In genomic region chr22:41285441-41285819, GRCh38 we compare ENCODE assay signal across 8 cellular contexts. TPM values are rescaled to one million over a fixed set of nuclear protein-coding genes. Genes with fewer than 3 reads are reported as not detected.
DNase-seq lines count a peak whose midpoint lies in the region; ATAC-seq and TF ChIP-seq lines count a peak whose summit lies in the region.

No MANE protein-coding gene starts in this region.

- H3K27ac Mint-ChIP-seq in activated T-helper 1 cell treated with anti-CD3 and anti-CD28 coated beads, Interleukin-12 subunit alpha, Interleukin-12 subunit beta, Interleukin-2, Interleukin-4 antibody, amounts not matched to agents 30 ng/mL and 10 ng/mL and 1 ng/mL, durations not matched to agents 14 hours and 24 hours and 36 hours = peak overlapping the region; percentile 97
- H3K27ac Mint-ChIP-seq in nephron progenitor cell = peak overlapping the region; percentile 55

- H3F3A ChIP-seq in PC-9 (ENCODE audit: insufficient read depth, low read depth) = peaks cover 82% of the 10 kb centered on the region

- H4K20me1 ChIP-seq in PC-9 (ENCODE audit: insufficient read depth) = peaks cover 36% of the 10 kb centered on the region

- peak overlapping the region; percentile 98 for H3K4me2 ChIP-seq in PC-9

- POLR2A ChIA-PET in PC-9 (lab: Charles Lee; ENCODE audit: unreplicated experiment) = interaction anchor here (1.0 to 1.2 kb wide), 2 partner anchors 16 to 97 kb away, joined by 7 to 8 read pairs; partner anchors contain the start of genes TEF and ZC3H7B

- peak overlapping the region; percentile 86 for H2AFZ ChIP-seq in PC-9

- TF ChIP-seq CTCF in GM13977 (IDR thresholded peaks at IDR 0.05; ENCODE audit: extremely low read depth, insufficient read depth, missing control alignments) (peak; percentile 7), PC-9 (conservative IDR thresholded peaks at IDR 0.05) (no peak), nephron progenitor cell (IDR thresholded peaks at IDR 0.05) (no peak)

- intact Hi-C loops in PC-9 (cut with micrococcal nuclease; ENCODE audit: unreplicated experiment) = loop anchor here (1.0 to 5.0 kb wide), 3 partner anchors 82 to 161 kb away; partner anchors contain the start of genes TEF and TOB2
- intact Hi-C loops in activated T-helper 1 cell treated with anti-CD3 and anti-CD28 coated beads, Interleukin-12 subunit alpha, Interleukin-12 subunit beta, Interleukin-2, Interleukin-4 antibody, amounts not matched to agents 30 ng/mL and 10 ng/mL and 1 ng/mL, durations not matched to agents 14 hours and 24 hours and 36 hours (cut with micrococcal nuclease) = loop anchor here (1.0 to 2.0 kb wide), 2 partner anchors 89 to 304 kb away; partner anchors contain the start of gene PMM1

- H3K9me2 ChIP-seq in PC-9 (ENCODE audit: insufficient read depth) = no peaks in the 10 kb centered on the region

- BruUV-seq in PC-9 (replicated peaks; lab: Mats Ljungman, UMichigan) = no TSS peak

- no peaks in the 10 kb centered on the region for H3K9me3 ChIP-seq in PC-9 (ENCODE audit: insufficient read depth, low read depth)

- in situ Hi-C loops in GM13977 (cut with MboI; ENCODE audit: low pct_unique_long_range_greater_than_20kb, low sequenced_read_pairs, unreplicated experiment) = no loop called here

- peaks cover 28% of the 10 kb centered on the region for H3K36me3 ChIP-seq in PC-9 (ENCODE audit: low read depth)

- H3K27ac ChIP-seq in PC-9 = peak overlapping the region; percentile 78

- H3K9me3 Mint-ChIP-seq in activated T-helper 1 cell treated with anti-CD3 and anti-CD28 coated beads, Interleukin-12 subunit alpha, Interleukin-12 subunit beta, Interleukin-2, Interleukin-4 antibody, amounts not matched to agents 30 ng/mL and 10 ng/mL and 1 ng/mL, durations not matched to agents 14 hours and 24 hours and 36 hours = no peaks in the 10 kb centered on the region
- H3K9me3 Mint-ChIP-seq in nephron progenitor cell = no peaks in the 10 kb centered on the region

- no peaks in the 10 kb centered on the region for H3K27me3 Mint-ChIP-seq in activated T-helper 1 cell treated with anti-CD3 and anti-CD28 coated beads, Interleukin-12 subunit alpha, Interleukin-12 subunit beta, Interleukin-2, Interleukin-4 antibody, amounts not matched to agents 30 ng/mL and 10 ng/mL and 1 ng/mL, durations not matched to agents 14 hours and 24 hours and 36 hours (ENCODE audit: insufficient read depth)
- H3K27me3 Mint-ChIP-seq in nephron progenitor cell (ENCODE audit: low read depth, poor library complexity) = peaks cover 6% of the 10 kb centered on the region

- peaks cover 52% of the 10 kb centered on the region for H3K4me1 ChIP-seq in PC-9 (replicated peaks; ENCODE audit: insufficient read depth)

- ATAC-seq in HG03196 (IDR thresholded peaks at IDR 0.05; ENCODE audit: unreplicated experiment) = peak; percentile 17
- peak; percentile 73 for ATAC-seq in stimulated activated naive CD8-positive, alpha-beta T cell treated with anti-CD3 and anti-CD28 coated beads, Interleukin-15, Interleukin-2, amounts not matched to agents 100 U/mL and 50 U/mL, for 24 hours

- CTCF ChIA-PET in PC-9 (lab: Charles Lee) = interaction anchor here (0.5 kb wide), 1 partner anchor 190 kb away, joined by 7 read pairs; no protein-coding TSS in a partner anchor

- no peaks in the 10 kb centered on the region for H3K27me3 ChIP-seq in PC-9 (ENCODE audit: insufficient read depth, low read depth)

- DNase-seq in GM13977 (ENCODE audit: low spot score) = peak; percentile 79
- peak; percentile 81 to 86 for DNase-seq in PC-9
- DNase-seq in activated T-helper 1 cell treated with anti-CD3 and anti-CD28 coated beads, Interleukin-12 subunit alpha, Interleukin-12 subunit beta, Interleukin-2, Interleukin-4 antibody, amounts not matched to agents 30 ng/mL and 10 ng/mL and 1 ng/mL, durations not matched to agents 14 hours and 24 hours and 36 hours (ENCODE audit: low spot score) = peak; percentile 82
- DNase-seq in fibroblast of peridontal ligament (ENCODE audit: extremely low read depth) = peak; percentile 79
- DNase-seq in nephron progenitor cell = peak; percentile 50
- DNase-seq in stimulated activated naive CD8-positive, alpha-beta T cell treated with anti-CD3 and anti-CD28 coated beads, Interleukin-15, Interleukin-2, amounts not matched to agents 100 U/mL and 50 U/mL, for 24 hours = peak; percentile 89
- no peak for DNase-seq in NCI-H446 treated with DMSO at 0.1 percent for 48 hours (lab: John Stamatoyannopoulos, UW)

- peaks cover 61% of the 10 kb centered on the region for H3K79me2 ChIP-seq in PC-9 (ENCODE audit: low read depth)

- H3K4me3 Mint-ChIP-seq in activated T-helper 1 cell treated with anti-CD3 and anti-CD28 coated beads, Interleukin-12 subunit alpha, Interleukin-12 subunit beta, Interleukin-2, Interleukin-4 antibody, amounts not matched to agents 30 ng/mL and 10 ng/mL and 1 ng/mL, durations not matched to agents 14 hours and 24 hours and 36 hours = peak overlapping the region; percentile 95
- H3K4me3 Mint-ChIP-seq in nephron progenitor cell = peak overlapping the region; percentile 93

- peak overlapping the region; percentile 99 for H3K4me3 ChIP-seq in PC-9

- peaks cover 39% of the 10 kb centered on the region for H3K4me1 Mint-ChIP-seq in activated T-helper 1 cell treated with anti-CD3 and anti-CD28 coated beads, Interleukin-12 subunit alpha, Interleukin-12 subunit beta, Interleukin-2, Interleukin-4 antibody, amounts not matched to agents 30 ng/mL and 10 ng/mL and 1 ng/mL, durations not matched to agents 14 hours and 24 hours and 36 hours (ENCODE audit: low read depth)
- peaks cover 37% of the 10 kb centered on the region for H3K4me1 Mint-ChIP-seq in nephron progenitor cell

- peaks cover 23% of the 10 kb centered on the region for H3K36me3 Mint-ChIP-seq in activated T-helper 1 cell treated with anti-CD3 and anti-CD28 coated beads, Interleukin-12 subunit alpha, Interleukin-12 subunit beta, Interleukin-2, Interleukin-4 antibody, amounts not matched to agents 30 ng/mL and 10 ng/mL and 1 ng/mL, durations not matched to agents 14 hours and 24 hours and 36 hours (ENCODE audit: low read depth)
- H3K36me3 Mint-ChIP-seq in nephron progenitor cell (ENCODE audit: low read depth) = peaks cover 19% of the 10 kb centered on the region

RNA-seq across cellular contexts. Expression of gene RANGAP1, which starts 0.6 kb away (rescaled TPM):
- total RNA-seq in PC-9 (2021) = 142 and 160 TPM in 2 replicates
- 197 and 199 TPM in 2 replicates for total RNA-seq in activated T-helper 1 cell treated with anti-CD3 and anti-CD28 coated beads, Interleukin-12 subunit alpha, Interleukin-12 subunit beta, Interleukin-2, Interleukin-4 antibody, amounts not matched to agents 30 ng/mL and 10 ng/mL and 1 ng/mL, durations not matched to agents 14 hours and 24 hours and 36 hours

RNA-seq across cellular contexts. Expression of gene ZC3H7B, which starts 15.9 kb away (rescaled TPM):
- total RNA-seq in PC-9 (2021) = 54.5 and 62.7 TPM in 2 replicates
- 77.1 and 79.0 TPM in 2 replicates for total RNA-seq in activated T-helper 1 cell treated with anti-CD3 and anti-CD28 coated beads, Interleukin-12 subunit alpha, Interleukin-12 subunit beta, Interleukin-2, Interleukin-4 antibody, amounts not matched to agents 30 ng/mL and 10 ng/mL and 1 ng/mL, durations not matched to agents 14 hours and 24 hours and 36 hours

RNA-seq across cellular contexts. Expression of gene CHADL, which starts 44.7 kb away (rescaled TPM):
- total RNA-seq in PC-9 (2021) = 0.63 and 0.74 TPM in 2 replicates
- 0.36 and 0.66 TPM in 2 replicates for total RNA-seq in activated T-helper 1 cell treated with anti-CD3 and anti-CD28 coated beads, Interleukin-12 subunit alpha, Interleukin-12 subunit beta, Interleukin-2, Interleukin-4 antibody, amounts not matched to agents 30 ng/mL and 10 ng/mL and 1 ng/mL, durations not matched to agents 14 hours and 24 hours and 36 hours
